14 cellular contexts compared by ENCODE assay signal in genomic region chr16:57152096-57153093, GRCh38. TPM values are rescaled to one million over a fixed set of nuclear protein-coding genes. Genes with fewer than 3 reads are reported as not detected.
A peak's percentile ranks its signal among the peaks of the same experiment; 100 is the strongest.
DNase-seq lines count a peak whose midpoint lies in the region; ATAC-seq lines count a peak whose summit lies in the region.
"Had no signal": no experiment of that assay in that cellular context is flagged by ENCODE, and none has a peak within 500 bp of the region (broad histone marks: within the 10 kb centered on the region; RNA-seq: fewer than 3 reads in every experiment).

No MANE protein-coding gene starts in this region.

- H3K27ac ChIP-seq in BLaER1 (peak overlapping the region; percentile 91), mesendoderm (ENCODE audit: low read depth, low read length) (no peak overlapping the region)
- H3K27ac ChIP-seq: adrenal gland, stomach had no signal

- no peaks in the 10 kb centered on the region for H3K9me3 Mint-ChIP-seq in T-cell
- H3K9me3 Mint-ChIP-seq: CD4-positive, alpha-beta memory T cell had no signal

- H3K9ac ChIP-seq in BLaER1, result peak overlapping the region; percentile 62
- no peak overlapping the region for H3K9ac ChIP-seq in mesendoderm (ENCODE audit: low read length)

- H2AK5ac ChIP-seq in mesendoderm (ENCODE audit: low read length), result no peak overlapping the region

- H2BK5ac ChIP-seq in mesendoderm (ENCODE audit: low read length), result no peak overlapping the region

- H3K4me2 ChIP-seq in BLaER1, result peak overlapping the region; percentile 73
- no peak overlapping the region for H3K4me2 ChIP-seq in mesendoderm (ENCODE audit: low read length)

- H3K4me3 ChIP-seq in BLaER1 (no peak overlapping the region), mesendoderm (ENCODE audit: low read length) (no peak overlapping the region)
- H3K4me3 ChIP-seq: adrenal gland, stomach had no signal

- H3K27me3 Mint-ChIP-seq in T-cell, result no peaks in the 10 kb centered on the region
- H3K27me3 Mint-ChIP-seq: CD4-positive, alpha-beta memory T cell had no signal

- H3K4me3 Mint-ChIP-seq in T-cell, result no peak overlapping the region
- H3K4me3 Mint-ChIP-seq: CD4-positive, alpha-beta memory T cell had no signal

- H3K36me3 Mint-ChIP-seq in T-cell, result peaks cover 44% of the 10 kb centered on the region

- H3K18ac ChIP-seq in mesendoderm (ENCODE audit: low read length), result no peak overlapping the region

- H3K4ac ChIP-seq in mesendoderm (ENCODE audit: low read depth, low read length), result no peak overlapping the region

- H3K4me1 Mint-ChIP-seq in T-cell, result peaks cover 23 to 46% (median 33%) of the 10 kb centered on the region in 3 donors

- H3K27me3 ChIP-seq in BLaER1 (no peaks in the 10 kb centered on the region), mesendoderm (ENCODE audit: insufficient read depth, low read length, poor library complexity) (no peaks in the 10 kb centered on the region)
- H3K27me3 ChIP-seq: adrenal gland, stomach had no signal

- DNase-seq in DMS79 (lab: John Stamatoyannopoulos, UW), result peak; percentile 86
- no peak for DNase-seq in T-cell
- peak; percentile 81 for DNase-seq in left kidney (ENCODE audit: low read depth, low spot score)
- no peak for DNase-seq in mesendoderm
- no peak for DNase-seq in NCI-H69 (lab: John Stamatoyannopoulos, UW)
- no peak for DNase-seq in NCI-H1436 treated with DMSO at 0.1 percent for 48 hours (lab: John Stamatoyannopoulos, UW)
- DNase-seq: activated CD4-positive, alpha-beta T cell treated with anti-CD3 and anti-CD28 coated beads, Interleukin-2, amount 50 U/mL, for 4 hours; adrenal gland; CD4-positive, alpha-beta memory T cell; NCI-H2029 treated with DMSO at 0.1 percent for 48 hours; OCI-M1 had no signal

- H3K36me3 ChIP-seq in BLaER1, result peaks cover 67% of the 10 kb centered on the region
- H3K36me3 ChIP-seq in mesendoderm (ENCODE audit: control insufficient read depth, insufficient read depth, low read length), result peaks cover 2% of the 10 kb centered on the region

- WGBS in mesendoderm (ENCODE audit: extremely low coverage, insufficient coverage, low lambda C conversion rate), result no CpG with 5 or more reads among the region's 4 CpGs

- no peak overlapping the region for H3K23ac ChIP-seq in mesendoderm (ENCODE audit: low read length)

- no peaks in the 10 kb centered on the region for H3K79me1 ChIP-seq in mesendoderm (ENCODE audit: low read length)

- H3K27ac Mint-ChIP-seq in T-cell, result peak overlapping the region; percentile 37 to 74

- ATAC-seq in T-cell (replicated peaks in 1 of 4) (no peak), HG03565 (IDR thresholded peaks at IDR 0.05; ENCODE audit: unreplicated experiment) (no peak)

- POLR2A ChIA-PET in T-cell (lab: Charles Lee), result no interaction called here

- H2BK120ac ChIP-seq in mesendoderm (ENCODE audit: low read depth, low read length), result no peak overlapping the region

- H4K20me1 ChIP-seq in BLaER1, result no peaks in the 10 kb centered on the region

- no peak overlapping the region for H3K56ac ChIP-seq in mesendoderm (ENCODE audit: low read length)

- no peak overlapping the region for H2BK15ac ChIP-seq in mesendoderm (replicated peaks; ENCODE audit: low read depth)

- CTCF ChIA-PET in T-cell (lab: Charles Lee), result interaction anchor here in 1 of 2 donors (0.6 to 1.5 kb wide), 3 partner anchors 9 to 69 kb away, joined by 3 to 4 read pairs (median 3); no protein-coding TSS in a partner anchor

- H3K9me3 ChIP-seq in BLaER1, result no peaks in the 10 kb centered on the region
- H3K9me3 ChIP-seq: adrenal gland, stomach had no signal

- H4K5ac ChIP-seq in mesendoderm (ENCODE audit: low read length), result no peak overlapping the region

- H3K4me1 ChIP-seq in BLaER1, result peaks cover 65% of the 10 kb centered on the region
- peaks cover 8% of the 10 kb centered on the region for H3K4me1 ChIP-seq in mesendoderm (ENCODE audit: control insufficient read depth, low read depth, low read length)

- no peaks in the 10 kb centered on the region for H3K79me2 ChIP-seq in mesendoderm (ENCODE audit: control insufficient read depth, insufficient read depth, low read length)

- H4K8ac ChIP-seq in mesendoderm (ENCODE audit: low read depth, low read length), result no peak overlapping the region

RNA-seq across cellular contexts. Expression of gene PSME3IP1, which starts 33.4 kb away (rescaled TPM):
- 100 to 1,000 TPM; 132 to 145 (median 144) TPM for total RNA-seq in T-cell
- polyA plus RNA-seq in mesendoderm (2013, experiment 1 of 2), result 75.7 TPM
- polyA plus RNA-seq in mesendoderm (2013, experiment 2 of 2), result 77.7 TPM

RNA-seq across cellular contexts. Expression of gene RSPRY1, which starts 33.7 kb away (rescaled TPM):
- 10 to 100 TPM; 25.0 to 32.0 (median 28.2) TPM for total RNA-seq in T-cell
- polyA plus RNA-seq in mesendoderm (2013, experiment 1 of 2), result 33.0 TPM
- polyA plus RNA-seq in mesendoderm (2013, experiment 2 of 2), result 32.1 TPM

Comparison
In these comparisons a context has a peak if more than half of its experiments do, and no peak if none do; other contexts are left out.
1. DNase-seq: peak in DMS79 (single experiment) and left kidney (single experiment); none in T-cell (0 of 34), mesendoderm (single experiment), NCI-H69 (single experiment) and NCI-H1436 treated with DMSO at 0.1 percent for 48 hours (single experiment).